9 cellular contexts compared by ENCODE assay signal in the genomic region with DNA sequence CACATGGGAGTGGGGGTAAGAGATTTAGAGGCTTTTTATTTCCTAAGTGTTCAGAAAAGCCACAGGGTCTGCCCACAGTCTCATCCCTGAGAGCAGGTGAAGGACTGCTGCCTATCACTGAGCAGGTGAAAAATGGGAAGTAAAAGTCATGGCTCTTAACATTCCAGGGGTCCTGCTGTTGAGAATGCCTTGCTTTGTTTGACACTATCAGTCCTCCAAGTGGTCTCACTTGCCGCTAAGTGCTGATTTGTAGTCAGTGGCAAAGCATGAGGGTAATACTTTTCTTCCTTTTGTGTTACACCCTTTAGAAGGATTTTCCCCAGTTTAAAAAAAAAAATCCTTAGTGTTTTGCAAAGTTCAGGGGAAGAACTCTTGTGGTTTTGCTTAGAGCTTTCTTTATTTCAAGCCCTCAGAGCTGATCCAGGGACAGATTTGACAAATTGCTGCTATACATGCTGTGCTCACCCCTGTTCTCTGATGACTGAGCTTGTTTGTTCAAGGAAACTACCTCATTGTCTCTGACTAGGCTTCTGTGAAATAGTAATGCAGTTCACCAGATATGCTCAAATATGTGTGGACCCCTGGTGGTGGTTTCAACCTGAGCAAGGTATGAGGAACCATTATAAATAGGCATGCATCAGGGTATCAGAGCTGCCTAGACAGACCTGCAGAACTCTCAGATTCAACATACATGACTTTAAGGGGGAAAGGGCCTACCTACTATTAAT.
A peak's percentile ranks its signal among the peaks of the same experiment; 100 is the strongest.
DNase-seq lines count a peak whose midpoint lies in the region; ATAC-seq and TF ChIP-seq lines count a peak whose summit lies in the region.
"Had no signal": no experiment of that assay in that cellular context is flagged by ENCODE, and none has a peak within 500 bp of the region (broad histone marks: within the 10 kb centered on the region; RNA-seq: fewer than 3 reads in every experiment).

No MANE protein-coding gene starts in this region.

- ATAC-seq in HG03342 (IDR thresholded peaks at IDR 0.05; ENCODE audit: unreplicated experiment): peak; percentile 85

- DNase-seq in cardiac muscle cell (ENCODE audit: low read depth in 1 of 2, low spot score in 1 of 2): peak; percentile 46 to 65
- DNase-seq in cardiac septum (ENCODE audit: low spot score): no peak
- DNase-seq in RWPE1 (ENCODE audit: low spot score): peak; percentile 8
- DNase-seq in kidney epithelial cell (ENCODE audit: low read depth): peak; percentile 86
- no peak for DNase-seq in activated T-cell treated with anti-CD3 and anti-CD28 coated beads, Interleukin-2, amount 50 U/mL, for 48 hours
- DNase-seq in cerebellum (ENCODE audit: low spot score): no peak
- no peak for DNase-seq in NCI-H187 (lab: John Stamatoyannopoulos, UW)
- DNase-seq: activated naive CD8-positive, alpha-beta T cell treated with anti-CD3 and anti-CD28 coated beads, Interleukin-2, amount 10 ng/mL, durations not matched to agents 7 days and 5 days had no signal

- H3K4me3 ChIP-seq in cardiac muscle cell: no peak overlapping the region
- H3K4me3 ChIP-seq in kidney epithelial cell (ENCODE audit: low read depth, low read length): no peak overlapping the region

- POLR2A ChIA-PET in RWPE1 (lab: Yijun Ruan, JAX; ENCODE audit: low non-redundant PET): interaction anchor here (0.6 kb wide), 1 partner anchor 10 kb away, joined by 3 read pairs; no protein-coding TSS in a partner anchor

- intact Hi-C loops in cardiac septum (cut with DNase I): no loop called here

- H3K9me3 ChIP-seq in cardiac muscle cell (ENCODE audit: low read depth): no peaks in the 10 kb centered on the region

- CTCF ChIA-PET in RWPE1 (lab: Yijun Ruan, JAX): interaction anchor here (0.7 kb wide), 1 partner anchor 66 kb away, joined by 3 read pairs; no protein-coding TSS in a partner anchor

- peaks cover 73% of the 10 kb centered on the region for H3K4me1 ChIP-seq in cardiac muscle cell (ENCODE audit: low read depth)

- no peaks in the 10 kb centered on the region for H3K36me3 ChIP-seq in cardiac muscle cell
- H3K36me3 ChIP-seq in kidney epithelial cell (ENCODE audit: control insufficient read depth, insufficient read depth, low read length): no peaks in the 10 kb centered on the region

- peak; percentile 26 for TF ChIP-seq CTCF in cardiac muscle cell (IDR thresholded peaks at IDR 0.05; ENCODE audit: low read depth, low read length)
- TF ChIP-seq CTCF in RWPE1 (conservative IDR thresholded peaks at IDR 0.05; ENCODE audit: low read depth): no peak
- TF ChIP-seq CTCF in kidney epithelial cell (IDR thresholded peaks at IDR 0.05; ENCODE audit: insufficient read depth, low read length, poor library complexity, severe bottlenecking): peak; percentile 62

- H3K27ac ChIP-seq in cardiac muscle cell (peak overlapping the region; percentile 86), RWPE1 (no peak overlapping the region)

- H3K27me3 ChIP-seq in cardiac muscle cell (no peaks in the 10 kb centered on the region), kidney epithelial cell (ENCODE audit: control insufficient read depth, insufficient read depth, low read length) (no peaks in the 10 kb centered on the region)

Comparison
In these comparisons a context has a peak if more than half of its experiments do, and no peak if none do; other contexts are left out.
1. DNase-seq: peak in cardiac muscle cell (2 of 2), RWPE1 (single experiment) and kidney epithelial cell (single experiment); none in cardiac septum (single experiment), activated T-cell treated with anti-CD3 and anti-CD28 coated beads, Interleukin-2, amount 50 U/mL, for 48 hours (0 of 2), cerebellum (single experiment) and NCI-H187 (0 of 2).